In genomic region chr12:106522708-106523107, GRCh38 we compare ENCODE assay signal across 1 cellular context.
TF ChIP-seq lines count a peak whose summit lies in the region.

No MANE protein-coding gene starts in this region.

TF ChIP-seq in K562, 482 proteins besides CTCF, POLR2A, EP300 and RAD21 (continued from another document and continues in another):
- TF ChIP-seq, protein P1, sequence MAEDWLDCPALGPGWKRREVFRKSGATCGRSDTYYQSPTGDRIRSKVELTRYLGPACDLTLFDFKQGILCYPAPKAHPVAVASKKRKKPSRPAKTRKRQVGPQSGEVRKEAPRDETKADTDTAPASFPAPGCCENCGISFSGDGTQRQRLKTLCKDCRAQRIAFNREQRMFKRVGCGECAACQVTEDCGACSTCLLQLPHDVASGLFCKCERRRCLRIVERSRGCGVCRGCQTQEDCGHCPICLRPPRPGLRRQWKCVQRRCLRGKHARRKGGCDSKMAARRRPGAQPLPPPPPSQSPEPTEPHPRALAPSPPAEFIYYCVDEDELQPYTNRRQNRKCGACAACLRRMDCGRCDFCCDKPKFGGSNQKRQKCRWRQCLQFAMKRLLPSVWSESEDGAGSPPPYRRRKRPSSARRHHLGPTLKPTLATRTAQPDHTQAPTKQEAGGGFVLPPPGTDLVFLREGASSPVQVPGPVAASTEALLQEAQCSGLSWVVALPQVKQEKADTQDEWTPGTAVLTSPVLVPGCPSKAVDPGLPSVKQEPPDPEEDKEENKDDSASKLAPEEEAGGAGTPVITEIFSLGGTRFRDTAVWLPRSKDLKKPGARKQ (CRISPR knock-in tag; IDR thresholded peaks at IDR 0.05) = no peak
- TF ChIP-seq, protein P2, sequence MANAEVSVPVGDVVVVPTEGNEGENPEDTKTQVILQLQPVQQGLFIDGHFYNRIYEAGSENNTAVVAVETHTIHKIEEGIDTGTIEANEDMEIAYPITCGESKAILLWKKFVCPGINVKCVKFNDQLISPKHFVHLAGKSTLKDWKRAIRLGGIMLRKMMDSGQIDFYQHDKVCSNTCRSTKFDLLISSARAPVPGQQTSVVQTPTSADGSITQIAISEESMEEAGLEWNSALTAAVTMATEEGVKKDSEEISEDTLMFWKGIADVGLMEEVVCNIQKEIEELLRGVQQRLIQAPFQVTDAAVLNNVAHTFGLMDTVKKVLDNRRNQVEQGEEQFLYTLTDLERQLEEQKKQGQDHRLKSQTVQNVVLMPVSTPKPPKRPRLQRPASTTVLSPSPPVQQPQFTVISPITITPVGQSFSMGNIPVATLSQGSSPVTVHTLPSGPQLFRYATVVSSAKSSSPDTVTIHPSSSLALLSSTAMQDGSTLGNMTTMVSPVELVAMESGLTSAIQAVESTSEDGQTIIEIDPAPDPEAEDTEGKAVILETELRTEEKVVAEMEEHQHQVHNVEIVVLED (CRISPR knock-in tag; IDR thresholded peaks at IDR 0.05) = no peak
- no peak for TF ChIP-seq RB1 (IDR thresholded peaks at IDR 0.05; ENCODE audit: low read depth)
- TF ChIP-seq NFATC3 (IDR thresholded peaks at IDR 0.05) = no peak
- TF ChIP-seq MCM3 (IDR thresholded peaks at IDR 0.05) = peak; percentile 96
- TF ChIP-seq MAX (CRISPR knock-in tag; IDR thresholded peaks at IDR 0.05) = no peak
- no peak for TF ChIP-seq SRSF1 (IDR thresholded peaks at IDR 0.05; ENCODE audit: low read depth, low read length)
- no peak for TF ChIP-seq ZNF609 (CRISPR knock-in tag; IDR thresholded peaks at IDR 0.05; ENCODE audit: borderline replicate concordance)
- peak in 1 of 2 experiments; percentile 37; a peak in 1 of 4 replicates for TF ChIP-seq FOXK2 (conservative IDR thresholded peaks at IDR 0.05 in 1 of 2, IDR thresholded peaks at IDR 0.05 in 1 of 2; ENCODE audit: low read depth in 2 of 2)
- no peak for TF ChIP-seq AFF1 (IDR thresholded peaks at IDR 0.05; ENCODE audit: low read depth in 1 of 2, partially characterized antibody in 2 of 2)
- TF ChIP-seq, protein P3, sequence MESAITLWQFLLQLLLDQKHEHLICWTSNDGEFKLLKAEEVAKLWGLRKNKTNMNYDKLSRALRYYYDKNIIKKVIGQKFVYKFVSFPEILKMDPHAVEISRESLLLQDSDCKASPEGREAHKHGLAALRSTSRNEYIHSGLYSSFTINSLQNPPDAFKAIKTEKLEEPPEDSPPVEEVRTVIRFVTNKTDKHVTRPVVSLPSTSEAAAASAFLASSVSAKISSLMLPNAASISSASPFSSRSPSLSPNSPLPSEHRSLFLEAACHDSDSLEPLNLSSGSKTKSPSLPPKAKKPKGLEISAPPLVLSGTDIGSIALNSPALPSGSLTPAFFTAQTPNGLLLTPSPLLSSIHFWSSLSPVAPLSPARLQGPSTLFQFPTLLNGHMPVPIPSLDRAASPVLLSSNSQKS (CRISPR knock-in tag; IDR thresholded peaks at IDR 0.05) = no peak
- no peak for TF ChIP-seq ZNF282 (CRISPR knock-in tag; IDR thresholded peaks at IDR 0.05)
- no peak for TF ChIP-seq FOXP1 (CRISPR knock-in tag; IDR thresholded peaks at IDR 0.05)
- no peak for TF ChIP-seq GTF2F1 (IDR thresholded peaks at IDR 0.05; ENCODE audit: low read depth, low read length)
- TF ChIP-seq, protein P4, sequence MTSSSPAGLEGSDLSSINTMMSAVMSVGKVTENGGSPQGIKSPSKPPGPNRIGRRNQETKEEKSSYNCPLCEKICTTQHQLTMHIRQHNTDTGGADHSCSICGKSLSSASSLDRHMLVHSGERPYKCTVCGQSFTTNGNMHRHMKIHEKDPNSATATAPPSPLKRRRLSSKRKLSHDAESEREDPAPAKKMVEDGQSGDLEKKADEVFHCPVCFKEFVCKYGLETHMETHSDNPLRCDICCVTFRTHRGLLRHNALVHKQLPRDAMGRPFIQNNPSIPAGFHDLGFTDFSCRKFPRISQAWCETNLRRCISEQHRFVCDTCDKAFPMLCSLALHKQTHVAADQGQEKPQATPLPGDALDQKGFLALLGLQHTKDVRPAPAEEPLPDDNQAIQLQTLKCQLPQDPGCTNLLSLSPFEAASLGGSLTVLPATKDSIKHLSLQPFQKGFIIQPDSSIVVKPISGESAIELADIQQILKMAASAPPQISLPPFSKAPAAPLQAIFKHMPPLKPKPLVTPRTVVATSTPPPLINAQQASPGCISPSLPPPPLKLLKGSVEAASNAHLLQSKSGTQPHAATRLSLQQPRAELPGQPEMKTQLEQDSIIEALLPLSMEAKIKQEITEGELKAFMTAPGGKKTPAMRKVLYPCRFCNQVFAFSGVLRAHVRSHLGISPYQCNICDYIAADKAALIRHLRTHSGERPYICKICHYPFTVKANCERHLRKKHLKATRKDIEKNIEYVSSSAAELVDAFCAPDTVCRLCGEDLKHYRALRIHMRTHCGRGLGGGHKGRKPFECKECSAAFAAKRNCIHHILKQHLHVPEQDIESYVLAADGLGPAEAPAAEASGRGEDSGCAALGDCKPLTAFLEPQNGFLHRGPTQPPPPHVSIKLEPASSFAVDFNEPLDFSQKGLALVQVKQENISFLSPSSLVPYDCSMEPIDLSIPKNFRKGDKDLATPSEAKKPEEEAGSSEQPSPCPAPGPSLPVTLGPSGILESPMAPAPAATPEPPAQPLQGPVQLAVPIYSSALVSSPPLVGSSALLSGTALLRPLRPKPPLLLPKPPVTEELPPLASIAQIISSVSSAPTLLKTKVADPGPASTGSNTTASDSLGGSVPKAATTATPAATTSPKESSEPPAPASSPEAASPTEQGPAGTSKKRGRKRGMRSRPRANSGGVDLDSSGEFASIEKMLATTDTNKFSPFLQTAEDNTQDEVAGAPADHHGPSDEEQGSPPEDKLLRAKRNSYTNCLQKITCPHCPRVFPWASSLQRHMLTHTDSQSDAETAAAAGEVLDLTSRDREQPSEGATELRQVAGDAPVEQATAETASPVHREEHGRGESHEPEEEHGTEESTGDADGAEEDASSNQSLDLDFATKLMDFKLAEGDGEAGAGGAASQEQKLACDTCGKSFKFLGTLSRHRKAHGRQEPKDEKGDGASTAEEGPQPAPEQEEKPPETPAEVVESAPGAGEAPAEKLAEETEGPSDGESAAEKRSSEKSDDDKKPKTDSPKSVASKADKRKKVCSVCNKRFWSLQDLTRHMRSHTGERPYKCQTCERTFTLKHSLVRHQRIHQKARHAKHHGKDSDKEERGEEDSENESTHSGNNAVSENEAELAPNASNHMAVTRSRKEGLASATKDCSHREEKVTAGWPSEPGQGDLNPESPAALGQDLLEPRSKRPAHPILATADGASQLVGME (CRISPR knock-in tag; IDR thresholded peaks at IDR 0.05) = no peak
- TF ChIP-seq NKRF (IDR thresholded peaks at IDR 0.05; ENCODE audit: borderline replicate concordance) = no peak
- TF ChIP-seq CBX2 (IDR thresholded peaks at IDR 0.05; ENCODE audit: insufficient read depth, low read length, poor library complexity, severe bottlenecking) = no peak
- no peak for TF ChIP-seq ZFX (CRISPR knock-in tag; IDR thresholded peaks at IDR 0.05)
- TF ChIP-seq ZNF217 (CRISPR knock-in tag; IDR thresholded peaks at IDR 0.05) = no peak
- TF ChIP-seq, protein P5, sequence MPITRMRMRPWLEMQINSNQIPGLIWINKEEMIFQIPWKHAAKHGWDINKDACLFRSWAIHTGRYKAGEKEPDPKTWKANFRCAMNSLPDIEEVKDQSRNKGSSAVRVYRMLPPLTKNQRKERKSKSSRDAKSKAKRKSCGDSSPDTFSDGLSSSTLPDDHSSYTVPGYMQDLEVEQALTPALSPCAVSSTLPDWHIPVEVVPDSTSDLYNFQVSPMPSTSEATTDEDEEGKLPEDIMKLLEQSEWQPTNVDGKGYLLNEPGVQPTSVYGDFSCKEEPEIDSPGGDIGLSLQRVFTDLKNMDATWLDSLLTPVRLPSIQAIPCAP (CRISPR knock-in tag; IDR thresholded peaks at IDR 0.05; ENCODE audit: borderline replicate concordance) = no peak
- TF ChIP-seq ZEB2 (IDR thresholded peaks at IDR 0.05) = no peak
- TF ChIP-seq, protein P6, sequence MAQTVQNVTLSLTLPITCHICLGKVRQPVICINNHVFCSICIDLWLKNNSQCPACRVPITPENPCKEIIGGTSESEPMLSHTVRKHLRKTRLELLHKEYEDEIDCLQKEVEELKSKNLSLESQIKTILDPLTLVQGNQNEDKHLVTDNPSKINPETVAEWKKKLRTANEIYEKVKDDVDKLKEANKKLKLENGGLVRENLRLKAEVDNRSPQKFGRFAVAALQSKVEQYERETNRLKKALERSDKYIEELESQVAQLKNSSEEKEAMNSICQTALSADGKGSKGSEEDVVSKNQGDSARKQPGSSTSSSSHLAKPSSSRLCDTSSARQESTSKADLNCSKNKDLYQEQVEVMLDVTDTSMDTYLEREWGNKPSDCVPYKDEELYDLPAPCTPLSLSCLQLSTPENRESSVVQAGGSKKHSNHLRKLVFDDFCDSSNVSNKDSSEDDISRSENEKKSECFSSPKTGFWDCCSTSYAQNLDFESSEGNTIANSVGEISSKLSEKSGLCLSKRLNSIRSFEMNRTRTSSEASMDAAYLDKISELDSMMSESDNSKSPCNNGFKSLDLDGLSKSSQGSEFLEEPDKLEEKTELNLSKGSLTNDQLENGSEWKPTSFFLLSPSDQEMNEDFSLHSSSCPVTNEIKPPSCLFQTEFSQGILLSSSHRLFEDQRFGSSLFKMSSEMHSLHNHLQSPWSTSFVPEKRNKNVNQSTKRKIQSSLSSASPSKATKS (CRISPR knock-in tag; IDR thresholded peaks at IDR 0.05) = no peak
- TF ChIP-seq ZNF239 (CRISPR knock-in tag; IDR thresholded peaks at IDR 0.05) = no peak
- no peak for TF ChIP-seq RHOXF2B (CRISPR knock-in tag; conservative IDR thresholded peaks at IDR 0.05)
- no peak for TF ChIP-seq XRCC3 (IDR thresholded peaks at IDR 0.05)
- TF ChIP-seq ZNF77 (CRISPR knock-in tag; IDR thresholded peaks at IDR 0.05) = no peak
- TF ChIP-seq MAFK (IDR thresholded peaks at IDR 0.05; ENCODE audit: low read length) = peak; percentile 99
- TF ChIP-seq ZNF436 (CRISPR knock-in tag; IDR thresholded peaks at IDR 0.05) = no peak
